22 cellular contexts compared by ENCODE assay signal in the genomic region with DNA sequence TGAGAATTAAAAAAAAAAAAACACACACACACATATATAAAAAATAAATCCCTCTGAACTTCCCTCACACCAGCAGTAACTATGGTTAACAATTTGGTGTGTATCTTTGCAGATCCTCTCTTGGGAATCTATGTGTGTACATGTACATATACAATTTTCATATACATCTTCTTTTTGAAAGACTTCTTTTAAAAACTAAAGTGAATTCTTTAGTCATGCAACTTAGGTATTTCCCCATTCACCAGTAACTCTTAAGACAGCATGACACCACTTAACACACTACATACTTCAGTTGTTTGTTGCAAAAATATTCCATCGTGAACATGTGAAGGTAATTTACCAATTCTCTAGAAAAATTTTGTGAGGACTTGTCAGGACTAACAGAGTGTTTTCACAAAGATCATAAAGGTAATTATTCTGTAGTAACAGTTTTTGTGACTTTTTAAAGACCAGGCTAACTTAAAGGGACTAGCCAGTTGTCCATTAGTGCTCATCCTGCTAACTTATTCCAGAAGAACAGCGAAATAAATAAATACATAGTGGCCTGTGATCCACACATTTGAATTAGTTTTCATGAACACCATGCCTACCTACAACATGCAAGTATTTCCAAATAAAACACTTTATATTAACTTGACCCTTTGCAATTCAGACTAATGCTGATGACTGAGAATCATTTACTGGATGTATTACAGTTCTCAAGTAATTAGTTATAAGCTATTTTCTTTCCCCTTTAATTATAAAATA. TPM values are rescaled to one million over a fixed set of nuclear protein-coding genes. Genes with fewer than 3 reads are reported as not detected.
DNase-seq lines count a peak whose midpoint lies in the region; ATAC-seq and TF ChIP-seq lines count a peak whose summit lies in the region.
"Had no signal": no experiment of that assay in that cellular context is flagged by ENCODE, and none has a peak within 500 bp of the region (broad histone marks: within the 10 kb centered on the region; RNA-seq: fewer than 3 reads in every experiment).

No MANE protein-coding gene starts in this region.

- H3K36me3 Mint-ChIP-seq in activated T-cell treated with anti-CD3 and anti-CD28 coated beads, Interleukin-2, amount 50 U/mL, for 4 hours (ENCODE audit: insufficient read depth): peaks cover 42% of the 10 kb centered on the region
- peaks cover 45% of the 10 kb centered on the region for H3K36me3 Mint-ChIP-seq in T-cell
- peaks cover 79% of the 10 kb centered on the region for H3K36me3 Mint-ChIP-seq in endodermal cell (ENCODE audit: low read depth)
- peaks cover 37 to 39% of the 10 kb centered on the region in 2 donors for H3K36me3 Mint-ChIP-seq in stimulated activated naive B cell treated with anti-CD40 and anti-IgM and Interleukin-4, amounts not matched to agents 10 μg/mL and 1 μg/mL and 100 μg/mL, for 72 hours
- H3K36me3 Mint-ChIP-seq in glutamatergic neuron (ENCODE audit: unreplicated experiment): no peaks in the 10 kb centered on the region

- H3K4me1 ChIP-seq in endodermal cell (ENCODE audit: control insufficient read depth, insufficient read depth, low read length): no peaks in the 10 kb centered on the region

- no peaks in the 10 kb centered on the region for H3K9me3 ChIP-seq in endodermal cell (ENCODE audit: control insufficient read depth, low read length)
- H3K9me3 ChIP-seq: breast epithelium had no signal

- WGBS in endodermal cell (ENCODE audit: insufficient coverage in 1 of 2, insufficient read length in 1 of 2), 2 experiments: 98 to 100% methylated on average over 1 to 2 of the region's 2 CpGs

- peaks cover 58% of the 10 kb centered on the region for H3K4me1 Mint-ChIP-seq in activated T-cell treated with anti-CD3 and anti-CD28 coated beads, Interleukin-2, amount 50 U/mL, for 4 hours (ENCODE audit: low read depth)
- H3K4me1 Mint-ChIP-seq in T-cell (peaks cover 58 to 63% (median 62%) of the 10 kb centered on the region in 3 donors), endodermal cell (peaks cover 16% of the 10 kb centered on the region), glutamatergic neuron (ENCODE audit: low read depth, unreplicated experiment) (peaks cover 3% of the 10 kb centered on the region)
- H3K4me1 Mint-ChIP-seq in stimulated activated naive B cell treated with anti-CD40 and anti-IgM and Interleukin-4, amounts not matched to agents 10 μg/mL and 1 μg/mL and 100 μg/mL, for 72 hours: peaks cover 11 to 27% of the 10 kb centered on the region in 2 donors

- POLR2A ChIA-PET in T-cell (lab: Charles Lee): interaction anchor here (0.5 to 4.3 kb wide), 20 partner anchors 9 to 275 kb away, joined by 3 to 29 read pairs (median 5); partner anchors contain the start of gene RBM39 (in 1 of the 2)

- CTCF ChIA-PET in T-cell (lab: Charles Lee): interaction anchor here in 1 of 2 donors (1.1 to 2.7 kb wide), 2 partner anchors 10 to 25 kb away, joined by 5 to 13 read pairs; no protein-coding TSS in a partner anchor

- H3K27me3 Mint-ChIP-seq in activated T-cell treated with anti-CD3 and anti-CD28 coated beads, Interleukin-2, amount 50 U/mL, for 4 hours (ENCODE audit: low read depth): no peaks in the 10 kb centered on the region
- H3K27me3 Mint-ChIP-seq in T-cell: no peaks in the 10 kb centered on the region
- H3K27me3 Mint-ChIP-seq in endodermal cell (ENCODE audit: insufficient read depth): no peaks in the 10 kb centered on the region
- H3K27me3 Mint-ChIP-seq in stimulated activated naive B cell treated with anti-CD40 and anti-IgM and Interleukin-4, amounts not matched to agents 10 μg/mL and 1 μg/mL and 100 μg/mL, for 72 hours: no peaks in the 10 kb centered on the region
- peaks cover 2% of the 10 kb centered on the region for H3K27me3 Mint-ChIP-seq in glutamatergic neuron (ENCODE audit: unreplicated experiment)
- H3K27me3 Mint-ChIP-seq: activated naive CD8-positive, alpha-beta T cell treated with anti-CD3 and anti-CD28 coated beads, Interleukin-2, amount 10 ng/mL, durations not matched to agents 7 days and 5 days had no signal

- peak in 1 of 2 donors; percentile 20 for ATAC-seq in activated T-cell treated with anti-CD3 and anti-CD28 coated beads, Interleukin-2, amount 50 U/mL, for 4 hours
- no peak for ATAC-seq in T-cell (replicated peaks in 1 of 4)
- no peak for ATAC-seq in stimulated activated naive B cell treated with anti-CD40 and anti-IgM and Interleukin-4, amounts not matched to agents 10 μg/mL and 1 μg/mL and 100 μg/mL, for 72 hours (replicated peaks)
- ATAC-seq: PC-3 had no signal

- DNase-seq in activated T-cell treated with anti-CD3 and anti-CD28 coated beads, Interleukin-2, amount 50 U/mL, for 4 hours: no peak
- DNase-seq in activated T-cell treated with anti-CD3 and anti-CD28 coated beads, Interleukin-2, amount 50 U/mL, for 48 hours: no peak
- no peak for DNase-seq in T-cell
- no peak for DNase-seq in endodermal cell
- no peak for DNase-seq in stimulated activated naive B cell treated with anti-CD40 and anti-IgM and Interleukin-4, amounts not matched to agents 10 μg/mL and 1 μg/mL and 100 μg/mL, for 72 hours
- DNase-seq in glutamatergic neuron: no peak
- DNase-seq in SHP77 treated with DMSO at 0.1 percent for 48 hours (lab: John Stamatoyannopoulos, UW): no peak
- DNase-seq in NCI-H748 (lab: John Stamatoyannopoulos, UW; ENCODE audit: unreplicated experiment): no peak
- DNase-seq: activated CD4-positive, alpha-beta T cell treated with anti-CD3 and anti-CD28 coated beads for 1 hour; activated naive CD8-positive, alpha-beta T cell treated with anti-CD3 and anti-CD28 coated beads, Interleukin-2, amount 10 ng/mL, durations not matched to agents 7 days and 5 days; dermis blood vessel endothelial cell; foreskin fibroblast; HCEC 1CT; hippocampal formation; kidney; NCI-H1417 treated with DMSO at 0.1 percent for 48 hours; NCI-H524 treated with DMSO at 0.1 percent for 48 hours; PC-3; stimulated activated CD4-positive, alpha-beta T cell treated with anti-CD3 and anti-CD28 coated beads, Interleukin-2, amount 100 ng/mL, for 24 hours had no signal

- H3K9me3 Mint-ChIP-seq in activated T-cell treated with anti-CD3 and anti-CD28 coated beads, Interleukin-2, amount 50 U/mL, for 4 hours: no peaks in the 10 kb centered on the region
- H3K9me3 Mint-ChIP-seq in T-cell (no peaks in the 10 kb centered on the region), endodermal cell (no peaks in the 10 kb centered on the region), glutamatergic neuron (ENCODE audit: unreplicated experiment) (peaks cover 1% of the 10 kb centered on the region)
- no peaks in the 10 kb centered on the region for H3K9me3 Mint-ChIP-seq in stimulated activated naive B cell treated with anti-CD40 and anti-IgM and Interleukin-4, amounts not matched to agents 10 μg/mL and 1 μg/mL and 100 μg/mL, for 72 hours
- H3K9me3 Mint-ChIP-seq: activated naive CD8-positive, alpha-beta T cell treated with anti-CD3 and anti-CD28 coated beads, Interleukin-2, amount 10 ng/mL, durations not matched to agents 7 days and 5 days had no signal

- peak overlapping the region; percentile 19 for H3K4me3 Mint-ChIP-seq in activated T-cell treated with anti-CD3 and anti-CD28 coated beads, Interleukin-2, amount 50 U/mL, for 4 hours
- H3K4me3 Mint-ChIP-seq in T-cell (peak overlapping the region in 2 of 3 donors; percentile 4 to 31), endodermal cell (peak overlapping the region; percentile 9), glutamatergic neuron (ENCODE audit: unreplicated experiment) (no peak overlapping the region)
- H3K4me3 Mint-ChIP-seq in stimulated activated naive B cell treated with anti-CD40 and anti-IgM and Interleukin-4, amounts not matched to agents 10 μg/mL and 1 μg/mL and 100 μg/mL, for 72 hours: no peak overlapping the region
- H3K4me3 Mint-ChIP-seq: activated naive CD8-positive, alpha-beta T cell treated with anti-CD3 and anti-CD28 coated beads, Interleukin-2, amount 10 ng/mL, durations not matched to agents 7 days and 5 days had no signal

- no peak overlapping the region for H3K9ac ChIP-seq in endodermal cell (ENCODE audit: extremely low read depth, low read length, poor library complexity, severe bottlenecking)

- no peaks in the 10 kb centered on the region for H3K27me3 ChIP-seq in endodermal cell (ENCODE audit: control insufficient read depth, insufficient read depth, low read length, poor library complexity, severe bottlenecking)
- H3K27me3 ChIP-seq: breast epithelium had no signal

- H3K27ac ChIP-seq in endodermal cell (ENCODE audit: low read depth, low read length): no peak overlapping the region
- H3K27ac ChIP-seq: breast epithelium, C4-2B, epithelial cell of prostate had no signal

- H3K27ac Mint-ChIP-seq in T-cell (no peak overlapping the region), endodermal cell (peak overlapping the region; percentile 17), glutamatergic neuron (ENCODE audit: unreplicated experiment) (no peak overlapping the region)
- peak overlapping the region; percentile 76 for H3K27ac Mint-ChIP-seq in stimulated activated naive B cell treated with anti-CD40 and anti-IgM and Interleukin-4, amounts not matched to agents 10 μg/mL and 1 μg/mL and 100 μg/mL, for 72 hours
- H3K27ac Mint-ChIP-seq: activated naive CD8-positive, alpha-beta T cell treated with anti-CD3 and anti-CD28 coated beads, Interleukin-2, amount 10 ng/mL, durations not matched to agents 7 days and 5 days had no signal

- TF ChIP-seq CTCF in endodermal cell (conservative IDR thresholded peaks at IDR 0.05) (no peak), glutamatergic neuron (IDR thresholded peaks at IDR 0.05; ENCODE audit: partially characterized antibody, unreplicated experiment) (no peak)

- H3K36me3 ChIP-seq in endodermal cell (ENCODE audit: control insufficient read depth, insufficient read depth, low read length): peaks cover 98% of the 10 kb centered on the region

- peak overlapping the region; percentile 64 for H3K4me3 ChIP-seq in endodermal cell (ENCODE audit: low read length)
- H3K4me3 ChIP-seq: breast epithelium had no signal

RNA-seq across cellular contexts. Expression of gene RBM39, which starts 12.1 kb away (rescaled TPM):
- 100 to 1,000 TPM; 336 to 375 (median 337) TPM for total RNA-seq in activated T-cell treated with anti-CD3 and anti-CD28 coated beads, Interleukin-2, amount 50 U/mL, for 4 hours
- total RNA-seq in T-cell: 100 to 1,000 TPM; 482 to 966 (median 536) TPM
- total RNA-seq in endodermal cell: 100 to 1,000 TPM; 276 to 332 TPM
- 233 TPM for polyA plus RNA-seq in endodermal cell (2013, experiment 1 of 2)
- 202 TPM for polyA plus RNA-seq in endodermal cell (2013, experiment 2 of 2)
- 358 TPM for total RNA-seq in glutamatergic neuron (ENCODE audit: unreplicated experiment)

RNA-seq across cellular contexts. Expression of gene ROMO1, which starts 30.8 kb away (rescaled TPM):
- 100 to 1,000 TPM; 160 to 171 (median 171) TPM for total RNA-seq in activated T-cell treated with anti-CD3 and anti-CD28 coated beads, Interleukin-2, amount 50 U/mL, for 4 hours
- total RNA-seq in T-cell (10 to 100 TPM; 38.4 to 79.7 (median 62.5) TPM), endodermal cell (100 to 1,000 TPM; 194 to 243 TPM), glutamatergic neuron (ENCODE audit: unreplicated experiment) (103 TPM)
- polyA plus RNA-seq in endodermal cell (2013, experiment 1 of 2): 207 TPM
- 196 TPM for polyA plus RNA-seq in endodermal cell (2013, experiment 2 of 2)

RNA-seq across cellular contexts. Expression of gene NFS1, which starts 30.9 kb away (rescaled TPM):
- 10 to 100 TPM; 29.0 to 39.4 (median 38.4) TPM for total RNA-seq in activated T-cell treated with anti-CD3 and anti-CD28 coated beads, Interleukin-2, amount 50 U/mL, for 4 hours
- 10 to 100 TPM; 17.7 to 33.5 (median 31.2) TPM for total RNA-seq in T-cell
- total RNA-seq in endodermal cell: 10 to 100 TPM; 17.0 to 30.9 TPM
- polyA plus RNA-seq in endodermal cell (2013, experiment 1 of 2): 30.1 TPM
- polyA plus RNA-seq in endodermal cell (2013, experiment 2 of 2): 21.7 TPM
- total RNA-seq in glutamatergic neuron (ENCODE audit: unreplicated experiment): 13.9 TPM

RNA-seq across cellular contexts. Expression of gene PHF20, which starts 41.8 kb away (rescaled TPM):
- 10 to 100 TPM; 47.7 to 59.4 (median 48.8) TPM for total RNA-seq in activated T-cell treated with anti-CD3 and anti-CD28 coated beads, Interleukin-2, amount 50 U/mL, for 4 hours
- 100 to 1,000 TPM in 2 of 5 donors, 10 to 100 TPM in 3; 67.8 to 174 (median 68.9) TPM for total RNA-seq in T-cell
- total RNA-seq in endodermal cell: 10 to 100 TPM; 68.1 to 78.8 TPM
- 41.6 TPM for polyA plus RNA-seq in endodermal cell (2013, experiment 1 of 2)
- polyA plus RNA-seq in endodermal cell (2013, experiment 2 of 2): 45.6 TPM
- total RNA-seq in glutamatergic neuron (ENCODE audit: unreplicated experiment): 76.1 TPM

Comparison
In these comparisons a context has a peak if more than half of its experiments do, and no peak if none do; other contexts are left out.
1. H3K4me3 Mint-ChIP-seq: peak in activated T-cell treated with anti-CD3 and anti-CD28 coated beads, Interleukin-2, amount 50 U/mL, for 4 hours (single experiment), T-cell (2 of 3) and endodermal cell (single experiment); none in stimulated activated naive B cell treated with anti-CD40 and anti-IgM and Interleukin-4, amounts not matched to agents 10 μg/mL and 1 μg/mL and 100 μg/mL, for 72 hours (0 of 2) and glutamatergic neuron (single experiment).
2. H3K27ac Mint-ChIP-seq: peak in endodermal cell (single experiment) and stimulated activated naive B cell treated with anti-CD40 and anti-IgM and Interleukin-4, amounts not matched to agents 10 μg/mL and 1 μg/mL and 100 μg/mL, for 72 hours (single experiment); none in T-cell (0 of 2) and glutamatergic neuron (single experiment).